Comparison of ENCODE assay signal across 8 cellular contexts in genomic region chr2:170714156-170715061, GRCh38. TPM values are rescaled to one million over a fixed set of nuclear protein-coding genes. Genes with fewer than 3 reads are reported as not detected.
DNase-seq lines count a peak whose midpoint lies in the region; ATAC-seq and TF ChIP-seq lines count a peak whose summit lies in the region.

No MANE protein-coding gene starts in this region.

- no peaks in the 10 kb centered on the region for H3K9me2 ChIP-seq in PC-3 (replicated peaks; ENCODE audit: low read length)

- no peak overlapping the region for H3K27ac Mint-ChIP-seq in activated CD4-positive, alpha-beta T cell treated with anti-CD3 and anti-CD28 coated beads for 36 hours
- no peak overlapping the region for H3K27ac Mint-ChIP-seq in chondrocyte (ENCODE audit: unreplicated experiment)

- no peak overlapping the region for H2BK15ac ChIP-seq in mesenchymal stem cell (ENCODE audit: low read depth, poor library complexity, severe bottlenecking)

- CTCF ChIA-PET in activated CD4-positive, alpha-beta T cell treated with anti-CD3 and anti-CD28 coated beads for 36 hours (lab: Charles Lee) = interaction anchor here (0.8 to 1.3 kb wide), 2 partner anchors 390 to 1400 kb away, joined by 4 to 5 read pairs; no protein-coding TSS in a partner anchor
- CTCF ChIA-PET in PC-3 (lab: Charles Lee) = no interaction called here

- H3K4me1 ChIP-seq in PC-3 (ENCODE audit: insufficient read depth, low read length) = no peaks in the 10 kb centered on the region; the same call in 1 of the 2 replicates
- peaks cover 43% of the 10 kb centered on the region for H3K4me1 ChIP-seq in mesenchymal stem cell (ENCODE audit: control insufficient read depth, insufficient read depth, low read depth, low read length)
- H3K4me1 ChIP-seq in vagina = peaks cover 28% of the 10 kb centered on the region

- no peak overlapping the region for H2BK12ac ChIP-seq in mesenchymal stem cell (ENCODE audit: low read length in 2 of 2)

- H3K36me3 ChIP-seq in PC-3 (ENCODE audit: low read depth, low read length) = no peaks in the 10 kb centered on the region
- H3K36me3 ChIP-seq in mesenchymal stem cell (ENCODE audit: control insufficient read depth in 1 of 2, insufficient read depth in 2 of 2, low read depth in 1 of 2, low read length in 2 of 2) = no peaks in the 10 kb centered on the region
- no peaks in the 10 kb centered on the region for H3K36me3 ChIP-seq in vagina

- DNase-seq in activated CD4-positive, alpha-beta T cell treated with anti-CD3 and anti-CD28 coated beads for 36 hours = peak; percentile 32
- no peak for DNase-seq in activated CD4-positive, alpha-beta T cell treated with anti-CD3 and anti-CD28 coated beads for 1 hour
- DNase-seq in PC-3 (peak; percentile 41), chondrocyte (ENCODE audit: low spot score) (no peak), mesenchymal stem cell (no peak), vagina (ENCODE audit: extremely low spot score in 2 of 2) (no peak), posterior cingulate gyrus (no peak)

- H3K27me3 Mint-ChIP-seq in activated CD4-positive, alpha-beta T cell treated with anti-CD3 and anti-CD28 coated beads for 36 hours = peaks cover 69% of the 10 kb centered on the region
- peaks cover 74% of the 10 kb centered on the region for H3K27me3 Mint-ChIP-seq in chondrocyte (ENCODE audit: low read depth)

- no peak overlapping the region for H2BK120ac ChIP-seq in mesenchymal stem cell (ENCODE audit: low read depth, low read length)

- POLR2A ChIA-PET in activated CD4-positive, alpha-beta T cell treated with anti-CD3 and anti-CD28 coated beads for 36 hours (lab: Charles Lee) = no interaction called here
- POLR2A ChIA-PET in PC-3 (lab: Charles Lee; ENCODE audit: unreplicated experiment) = no interaction called here

- no peak for TF ChIP-seq POLR2A in vagina (IDR thresholded peaks at IDR 0.05)

- no peak overlapping the region for H2AK5ac ChIP-seq in mesenchymal stem cell (ENCODE audit: low read length, severe bottlenecking)

- H3K36me3 Mint-ChIP-seq in activated CD4-positive, alpha-beta T cell treated with anti-CD3 and anti-CD28 coated beads for 36 hours (ENCODE audit: low read depth) = no peaks in the 10 kb centered on the region
- H3K36me3 Mint-ChIP-seq in chondrocyte (ENCODE audit: low read depth) = peaks cover 3% of the 10 kb centered on the region

- 2% methylated on average over 68 of the region's 74 CpGs for WGBS in mesenchymal stem cell

- no peak overlapping the region for H2BK5ac ChIP-seq in mesenchymal stem cell (ENCODE audit: low read depth, low read length, poor library complexity, severe bottlenecking)

- H3K4me2 ChIP-seq in PC-3 (ENCODE audit: low read length) (peak overlapping the region; percentile 98), mesenchymal stem cell (ENCODE audit: low read length, poor library complexity, severe bottlenecking) (peak overlapping the region; percentile 83)

- TF ChIP-seq CTCF in PC-3 (conservative IDR thresholded peaks at IDR 0.05; ENCODE audit: low read depth, low read length) (no peak), chondrocyte (IDR thresholded peaks at IDR 0.05) (no peak), vagina (IDR thresholded peaks at IDR 0.05) (no peak)

- intact Hi-C loops in activated CD4-positive, alpha-beta T cell treated with anti-CD3 and anti-CD28 coated beads for 36 hours (cut with DNase I, micrococcal nuclease) = loop anchor here (1.0 to 10.0 kb wide), 12 partner anchors 56 to 1388 kb away; partner anchors contain the start of genes DLX1 (in 2 of the 2), ERICH2 (in 2 of the 2), DLX2 (in 1 of the 2) and GAD1 (in 1 of the 2)
- intact Hi-C loops in PC-3 (cut with micrococcal nuclease) (loop anchor here (2.0 to 10.0 kb wide), 2 partner anchors 24 to 310 kb away; no protein-coding TSS in a partner anchor), vagina (cut with DNase I) (loop anchor here (10.0 kb wide), 1 partner anchor 100 kb away; the partner anchor contains the start of gene GAD1), posterior cingulate gyrus (cut with DNase I) (no loop called here)

- H2AFZ ChIP-seq in PC-3 (ENCODE audit: low read length) (peak overlapping the region; percentile 92), mesenchymal stem cell (ENCODE audit: low read depth, low read length) (no peak overlapping the region)

- no peaks in the 10 kb centered on the region for H4K20me1 ChIP-seq in PC-3 (ENCODE audit: low read length)

- no peak overlapping the region for H4K91ac ChIP-seq in mesenchymal stem cell (ENCODE audit: low read length)

- no peaks in the 10 kb centered on the region for H3F3A ChIP-seq in PC-3 (ENCODE audit: low read length, unreplicated experiment)

- no peak overlapping the region for H3K9ac ChIP-seq in PC-3 (ENCODE audit: low read length)
- peak overlapping the region; percentile 45 for H3K9ac ChIP-seq in mesenchymal stem cell (ENCODE audit: low read length)

- no TSS peak for BruUV-seq in PC-3 (replicated peaks; lab: Mats Ljungman, UMichigan)

- H3K4me3 Mint-ChIP-seq in activated CD4-positive, alpha-beta T cell treated with anti-CD3 and anti-CD28 coated beads for 36 hours = peak overlapping the region; percentile 70
- H3K4me3 Mint-ChIP-seq in chondrocyte (ENCODE audit: unreplicated experiment) = peak overlapping the region; percentile 60

- H3K9me3 ChIP-seq in PC-3 (ENCODE audit: low read length) = no peaks in the 10 kb centered on the region
- no peaks in the 10 kb centered on the region for H3K9me3 ChIP-seq in mesenchymal stem cell (ENCODE audit: control insufficient read depth, low read length)
- no peaks in the 10 kb centered on the region for H3K9me3 ChIP-seq in vagina

- H3K9me3 Mint-ChIP-seq in activated CD4-positive, alpha-beta T cell treated with anti-CD3 and anti-CD28 coated beads for 36 hours (ENCODE audit: low read depth) = no peaks in the 10 kb centered on the region
- no peaks in the 10 kb centered on the region for H3K9me3 Mint-ChIP-seq in chondrocyte (ENCODE audit: low read depth)

- no peak overlapping the region for H3K23ac ChIP-seq in mesenchymal stem cell (ENCODE audit: low read length in 2 of 2)

- no peaks in the 10 kb centered on the region for H3K79me1 ChIP-seq in mesenchymal stem cell (replicated peaks; ENCODE audit: low read length, poor library complexity, severe bottlenecking)

- no peak overlapping the region for H3K4ac ChIP-seq in mesenchymal stem cell (ENCODE audit: low read depth in 1 of 2, low read length in 2 of 2)

- H3K4me1 Mint-ChIP-seq in activated CD4-positive, alpha-beta T cell treated with anti-CD3 and anti-CD28 coated beads for 36 hours = peaks cover 26% of the 10 kb centered on the region
- H3K4me1 Mint-ChIP-seq in chondrocyte (ENCODE audit: low read depth) = peaks cover 24% of the 10 kb centered on the region

- no peak overlapping the region for H3K27ac ChIP-seq in PC-3 (ENCODE audit: low read length)
- no peak overlapping the region for H3K27ac ChIP-seq in mesenchymal stem cell (ENCODE audit: low read length, poor library complexity, severe bottlenecking)
- H3K27ac ChIP-seq in vagina = peak overlapping the region; percentile 62

- no peak overlapping the region for H3K18ac ChIP-seq in mesenchymal stem cell (ENCODE audit: low read depth in 1 of 2, low read length in 2 of 2)

- no peak overlapping the region for H3K14ac ChIP-seq in mesenchymal stem cell (ENCODE audit: low read length in 2 of 2)

- ATAC-seq in activated CD4-positive, alpha-beta T cell treated with anti-CD3 and anti-CD28 coated beads for 36 hours = peak; percentile 37
- ATAC-seq in PC-3 (peak; percentile 60), HG02973 (IDR thresholded peaks at IDR 0.05; ENCODE audit: unreplicated experiment) (no peak)

- peak overlapping the region; percentile 74 for H3K4me3 ChIP-seq in PC-3 (ENCODE audit: low read length)
- peak overlapping the region; percentile 55 to 75 for H3K4me3 ChIP-seq in mesenchymal stem cell (ENCODE audit: insufficient read depth in 1 of 2, low read depth in 1 of 2, low read length in 2 of 2)
- H3K4me3 ChIP-seq in vagina = peak overlapping the region; percentile 45 to 62

- H3K27me3 ChIP-seq in PC-3 (ENCODE audit: low read length) = no peaks in the 10 kb centered on the region
- H3K27me3 ChIP-seq in mesenchymal stem cell (ENCODE audit: control insufficient read depth in 1 of 2, insufficient read depth in 1 of 2, low read length in 2 of 2) = peaks cover 83 to 91% of the 10 kb centered on the region in 2 experiments
- peaks cover 12% of the 10 kb centered on the region for H3K27me3 ChIP-seq in vagina

- H4K8ac ChIP-seq in mesenchymal stem cell (ENCODE audit: low read length) = no peak overlapping the region

- no peaks in the 10 kb centered on the region for H3K79me2 ChIP-seq in PC-3 (ENCODE audit: low read length)

RNA-seq across cellular contexts. Expression of gene SP5, which starts 0.7 kb away (rescaled TPM):
- total RNA-seq in activated CD4-positive, alpha-beta T cell treated with anti-CD3 and anti-CD28 coated beads for 36 hours = under 1 TPM in 1 of 2 experiments, not detected in 1; 0.37 TPM
- 0.47 and 4.8 TPM in 2 replicates for total RNA-seq in PC-3 (2014; rRNA removed)
- not detected in 3 replicates for total RNA-seq in chondrocyte
- not detected for polyA plus RNA-seq in mesenchymal stem cell (2013, experiment 1 of 2)
- not detected for polyA plus RNA-seq in mesenchymal stem cell (2013, experiment 2 of 2)
- total RNA-seq in vagina = 1.7 TPM

RNA-seq across cellular contexts. Expression of gene ERICH2, which starts 55.8 kb away (rescaled TPM):
- not detected for total RNA-seq in activated CD4-positive, alpha-beta T cell treated with anti-CD3 and anti-CD28 coated beads for 36 hours
- total RNA-seq in PC-3 (2014; rRNA removed) (1.4 and 1.9 TPM in 2 replicates), chondrocyte (2.1 to 2.6 TPM in 2 of 3 replicates, not detected in the other), vagina (not detected)
- polyA plus RNA-seq in mesenchymal stem cell (2013, experiment 1 of 2) = 0.28 TPM
- not detected for polyA plus RNA-seq in mesenchymal stem cell (2013, experiment 2 of 2)

Comparison
In these comparisons a context has a peak if more than half of its experiments do, and no peak if none do; other contexts are left out.
1. DNase-seq: peak in activated CD4-positive, alpha-beta T cell treated with anti-CD3 and anti-CD28 coated beads for 36 hours (single experiment) and PC-3 (single experiment); none in activated CD4-positive, alpha-beta T cell treated with anti-CD3 and anti-CD28 coated beads for 1 hour (single experiment), chondrocyte (single experiment), mesenchymal stem cell (single experiment), vagina (0 of 2) and posterior cingulate gyrus (0 of 10).
2. Peak in every context shown above with its lines, with median percentiles within 50 percentile points of each other: H3K4me3 ChIP-seq.